In the genomic region with DNA sequence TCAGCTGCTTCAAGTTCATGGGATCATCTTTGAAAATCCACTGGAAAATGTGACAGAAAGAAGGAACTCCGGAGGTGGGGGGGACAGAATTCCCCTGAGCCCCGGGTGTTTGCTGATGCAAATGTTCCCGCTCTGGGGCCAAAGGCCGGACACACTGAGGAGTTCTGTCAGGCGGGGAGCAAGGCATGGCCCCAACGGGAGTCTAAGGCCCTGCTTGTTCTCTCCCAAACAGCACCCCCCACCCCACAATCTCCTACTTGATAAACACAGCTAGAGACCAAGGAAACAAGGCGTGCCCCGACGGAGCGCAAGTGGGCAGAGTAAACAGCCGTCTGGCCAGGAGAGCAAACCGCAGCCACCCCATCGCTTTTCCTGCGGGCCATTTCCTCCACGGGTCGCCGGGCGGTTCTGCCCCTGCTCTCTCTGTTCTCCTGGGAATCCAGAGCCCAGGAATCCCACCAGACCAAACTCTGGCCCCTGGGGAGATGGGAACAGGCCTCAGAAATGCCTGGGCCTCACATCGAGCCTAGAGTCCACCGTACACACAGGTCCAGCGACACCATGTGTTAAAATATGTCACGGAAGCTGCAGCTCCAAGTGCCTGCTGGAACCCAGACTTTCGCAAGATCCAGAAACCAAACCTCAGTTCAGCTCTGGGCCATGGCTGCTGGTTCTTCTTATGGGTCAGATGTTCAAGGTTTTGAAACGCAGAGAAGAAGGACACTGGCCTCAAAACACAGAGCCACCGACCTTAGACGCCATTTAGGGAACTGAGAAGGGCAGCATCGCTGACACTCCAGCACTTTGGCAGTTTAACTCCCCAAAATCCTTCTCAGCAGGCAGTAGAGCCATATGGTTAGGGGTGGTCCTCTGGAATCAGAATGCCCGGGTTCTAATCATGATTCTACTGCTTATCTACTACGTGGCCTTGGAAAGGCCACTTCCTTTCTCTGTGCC, we compare ENCODE assay signal across 1 cellular context.
TF ChIP-seq lines count a peak whose summit lies in the region.

No MANE protein-coding gene starts in this region.

TF ChIP-seq in A549, 52 proteins besides CTCF, POLR2A, EP300 and RAD21 (continued from another document):
- no peak for TF ChIP-seq REST (IDR thresholded peaks at IDR 0.05)
- TF ChIP-seq, protein P1, sequence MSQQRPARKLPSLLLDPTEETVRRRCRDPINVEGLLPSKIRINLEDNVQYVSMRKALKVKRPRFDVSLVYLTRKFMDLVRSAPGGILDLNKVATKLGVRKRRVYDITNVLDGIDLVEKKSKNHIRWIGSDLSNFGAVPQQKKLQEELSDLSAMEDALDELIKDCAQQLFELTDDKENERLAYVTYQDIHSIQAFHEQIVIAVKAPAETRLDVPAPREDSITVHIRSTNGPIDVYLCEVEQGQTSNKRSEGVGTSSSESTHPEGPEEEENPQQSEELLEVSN (IDR thresholded peaks at IDR 0.05; ENCODE audit: borderline replicate concordance, low read depth) = no peak
- TF ChIP-seq NR3C1 (IDR thresholded peaks at IDR 0.05) = no peak
